In the genomic region with DNA sequence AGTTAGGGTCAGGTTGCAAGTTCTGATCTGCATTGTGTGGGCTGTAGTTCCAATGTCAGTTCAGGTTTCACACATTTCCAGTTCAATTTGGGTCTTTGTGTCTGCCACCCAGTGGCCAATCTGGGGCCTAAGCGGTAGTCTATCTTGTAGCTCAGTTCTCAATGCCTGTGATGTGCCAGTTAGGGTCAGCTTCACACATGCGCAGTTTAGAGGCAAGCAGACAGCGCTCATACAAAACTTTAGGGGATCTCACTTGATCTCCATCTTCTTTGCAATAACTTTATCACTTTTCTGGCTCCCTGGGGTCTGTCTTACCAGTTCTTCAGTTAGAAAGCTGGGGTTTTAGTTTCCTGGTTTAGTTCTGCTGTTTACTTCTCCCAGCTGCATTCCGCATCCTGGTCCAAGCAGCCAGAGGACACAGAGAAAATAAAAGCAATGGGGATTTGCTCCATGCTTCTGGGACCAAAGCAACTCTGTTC, we compare ENCODE assay signal across 8 cellular contexts. TPM values are rescaled to one million over a fixed set of nuclear protein-coding genes. Genes with fewer than 3 reads are reported as not detected.
DNase-seq lines count a peak whose midpoint lies in the region; ATAC-seq, FAIRE-seq and TF ChIP-seq lines count a peak whose summit lies in the region.

No MANE protein-coding gene starts in this region.

- H3K27ac Mint-ChIP-seq in mesothelial cell of epicardium: no peak overlapping the region

- H3K9me3 ChIP-seq in endothelial cell of umbilical vein (replicated peaks; ENCODE audit: control insufficient read depth, insufficient read depth, low read length): no peaks in the 10 kb centered on the region

- H3K9ac ChIP-seq in endothelial cell of umbilical vein (replicated peaks; ENCODE audit: extremely low read depth, insufficient read depth, low read length): no peak overlapping the region

- peak; percentile 64 for DNase-seq in NCI-H82 (lab: John Stamatoyannopoulos, UW)
- DNase-seq in activated CD8-positive, alpha-beta memory T cell treated with anti-CD3 and anti-CD28 coated beads for 24 hours: peak; percentile 69
- peak; percentile 86 for DNase-seq in endothelial cell of umbilical vein (ENCODE audit: low read depth, low spot score)
- peak in 1 of 2 experiments; percentile 39 for DNase-seq in mesothelial cell of epicardium (ENCODE audit: low spot score in 2 of 2, unreplicated experiment in 2 of 2)
- DNase-seq in stimulated activated CD8-positive, alpha-beta memory T cell treated with anti-CD3 and anti-CD28 coated beads, Interleukin-7, amount 100 ng/mL, for 24 hours (ENCODE audit: low read depth): peak; percentile 15

- peak overlapping the region; percentile 31 for H3K4me3 Mint-ChIP-seq in mesothelial cell of epicardium

- H3K27me3 Mint-ChIP-seq in mesothelial cell of epicardium (ENCODE audit: low read depth): no peaks in the 10 kb centered on the region

- no peaks in the 10 kb centered on the region for H3K4me1 ChIP-seq in endothelial cell of umbilical vein (ENCODE audit: control insufficient read depth, extremely low read depth, insufficient read depth, low read length)

- dilution Hi-C loops in endothelial cell of umbilical vein (cut with MboI; ENCODE audit: extremely low pct_ligation_motif_present, low sequenced_read_pairs): no loop called here

- peaks cover 16% of the 10 kb centered on the region for H3K9me3 Mint-ChIP-seq in mesothelial cell of epicardium

- CTCF ChIA-PET in endothelial cell of umbilical vein (lab: Charles Lee): interaction anchor here (0.6 to 1.6 kb wide), 42 partner anchors 8 to 929 kb away, joined by 3 to 121 read pairs (median 4); partner anchors contain the start of genes ZNF24, ZNF397 and ZSCAN30

- POLR2A ChIA-PET in endothelial cell of umbilical vein (lab: Charles Lee): interaction anchor here (1.0 kb wide), 1 partner anchor 115 kb away, joined by 4 read pairs; the partner anchor contains the start of gene ZNF397

- no peaks in the 10 kb centered on the region for H3K79me2 ChIP-seq in endothelial cell of umbilical vein (ENCODE audit: control insufficient read depth, insufficient read depth, low read length)

- H3K27ac ChIP-seq in C4-2B (no peak overlapping the region), endothelial cell of umbilical vein (ENCODE audit: insufficient read depth, low read depth, low read length) (no peak overlapping the region)

- no peak for TF ChIP-seq POLR2A in endothelial cell of umbilical vein (IDR thresholded peaks at IDR 0.05; ENCODE audit: low read depth, low read length)

- no peaks in the 10 kb centered on the region for H3K27me3 ChIP-seq in endothelial cell of umbilical vein (ENCODE audit: control insufficient read depth in 2 of 2, insufficient read depth in 2 of 2, low read length in 2 of 2)

- H2AFZ ChIP-seq in endothelial cell of umbilical vein (ENCODE audit: low read depth, low read length): peak overlapping the region; percentile 79

- no TSS peak for BruUV-seq in endothelial cell of umbilical vein (replicated peaks; lab: Mats Ljungman, UMichigan)

- no peaks in the 10 kb centered on the region for H4K20me1 ChIP-seq in endothelial cell of umbilical vein (replicated peaks; ENCODE audit: control insufficient read depth, extremely low read depth, insufficient read depth, low read length)

- FAIRE-seq in endothelial cell of umbilical vein (lab: Jason Lieb, UNC): peak; percentile 96

- H3K4me3 ChIP-seq in endothelial cell of umbilical vein (replicated peaks in 1 of 3; ENCODE audit: insufficient read depth in 1 of 3, low read depth in 1 of 3, low read length in 3 of 3): no peak overlapping the region

- peaks cover 5% of the 10 kb centered on the region for H3K36me3 Mint-ChIP-seq in mesothelial cell of epicardium

- H3K9me1 ChIP-seq in endothelial cell of umbilical vein (replicated peaks; ENCODE audit: control insufficient read depth, extremely low read depth, insufficient read depth, low read length): no peaks in the 10 kb centered on the region

- intact Hi-C loops in endothelial cell of umbilical vein (cut with micrococcal nuclease): loop anchor here (1.0 to 10.0 kb wide), 3 partner anchors 124 to 490 kb away; no protein-coding TSS in a partner anchor

- H3K36me3 ChIP-seq in endothelial cell of umbilical vein (ENCODE audit: control insufficient read depth in 2 of 2, extremely low read depth in 1 of 2, insufficient read depth in 2 of 2, low read length in 2 of 2): no peaks in the 10 kb centered on the region

- peak overlapping the region; percentile 49 for H3K4me2 ChIP-seq in endothelial cell of umbilical vein (ENCODE audit: insufficient read depth, low read length)

- peak; percentile 78 for TF ChIP-seq CTCF in C4-2B (conservative IDR thresholded peaks at IDR 0.05)
- peak; percentile 81 to 82 for TF ChIP-seq CTCF in endothelial cell of umbilical vein (IDR thresholded peaks at IDR 0.05; ENCODE audit: extremely low read depth in 1 of 2, insufficient read depth in 1 of 2, low read depth in 1 of 2, low read length in 2 of 2)
- TF ChIP-seq CTCF in mesothelial cell of epicardium (IDR thresholded peaks at IDR 0.05; ENCODE audit: unreplicated experiment): no peak

- ATAC-seq in GM19351 (IDR thresholded peaks at IDR 0.05; ENCODE audit: unreplicated experiment) (peak; percentile 100), HG03457 (IDR thresholded peaks at IDR 0.05; ENCODE audit: unreplicated experiment) (peak; percentile 77)

- H3K4me1 Mint-ChIP-seq in mesothelial cell of epicardium: no peaks in the 10 kb centered on the region

TF ChIP-seq in endothelial cell of umbilical vein, 7 proteins besides CTCF, POLR2A, EP300 and RAD21:
- TF ChIP-seq EZH2 (IDR thresholded peaks at IDR 0.05; ENCODE audit: borderline replicate concordance, low read depth, low read length, severe bottlenecking): no peak
- no peak for TF ChIP-seq MYC (IDR thresholded peaks at IDR 0.05; ENCODE audit: low read depth, low read length)
- TF ChIP-seq GATA2 (IDR thresholded peaks at IDR 0.05; ENCODE audit: insufficient read depth, insufficient read length, low read depth, low read length): no peak
- no peak for TF ChIP-seq MAX (IDR thresholded peaks at IDR 0.05; ENCODE audit: insufficient read depth, insufficient read length)
- no peak for TF ChIP-seq FOS (IDR thresholded peaks at IDR 0.05; ENCODE audit: borderline replicate concordance, insufficient read depth, low read length)
- TF ChIP-seq POLR2AphosphoS5 (IDR thresholded peaks at IDR 0.05; ENCODE audit: insufficient read depth, low read depth, low read length): no peak
- TF ChIP-seq JUN (IDR thresholded peaks at IDR 0.05; ENCODE audit: borderline replicate concordance, insufficient read depth, insufficient read length, low read depth): no peak

RNA-seq across cellular contexts. Expression of gene ZNF24, which starts 11.0 kb away (rescaled TPM):
- total RNA-seq in endothelial cell of umbilical vein (38.6 and 40.2 TPM in 2 replicates), mesothelial cell of epicardium (55.3 to 61.4 TPM (median 58.0 TPM) in 3 replicates)
- 7.0 and 10.3 TPM in 2 replicates for polyA plus RNA-seq in endothelial cell of umbilical vein
- 9.7 and 9.8 TPM in 2 replicates for polyA plus RNA-seq in endothelial cell of umbilical vein (2011; cell fraction: cytosol; rRNA removed)
- 22.2 and 26.8 TPM in 2 replicates for polyA plus RNA-seq in endothelial cell of umbilical vein (2011; cell fraction: nucleus; rRNA removed)
- polyA plus RNA-seq in endothelial cell of umbilical vein (2012): 15.9 and 23.1 TPM in 2 replicates
- 34.9 and 43.1 TPM in 2 replicates for polyA minus RNA-seq in endothelial cell of umbilical vein
- 14.1 TPM for polyA minus RNA-seq in endothelial cell of umbilical vein (2011; cell fraction: cytosol; rRNA and poly(A)+ RNA removed)
- 24.6 and 35.3 TPM in 2 replicates for polyA minus RNA-seq in endothelial cell of umbilical vein (2011; cell fraction: nucleus; rRNA and poly(A)+ RNA removed)

RNA-seq across cellular contexts. Expression of gene ZNF396, which starts 22.0 kb away (rescaled TPM):
- total RNA-seq in endothelial cell of umbilical vein: 0.44 and 0.72 TPM in 2 replicates
- polyA plus RNA-seq in endothelial cell of umbilical vein: 0.14 and 0.28 TPM in 2 replicates
- 0.25 and 0.27 TPM in 2 replicates for polyA plus RNA-seq in endothelial cell of umbilical vein (2011; cell fraction: cytosol; rRNA removed)
- 0.42 and 0.90 TPM in 2 replicates for polyA plus RNA-seq in endothelial cell of umbilical vein (2011; cell fraction: nucleus; rRNA removed)
- polyA plus RNA-seq in endothelial cell of umbilical vein (2012): 0.27 and 0.52 TPM in 2 replicates
- 0.68 and 0.98 TPM in 2 replicates for polyA minus RNA-seq in endothelial cell of umbilical vein
- not detected for polyA minus RNA-seq in endothelial cell of umbilical vein (2011; cell fraction: cytosol; rRNA and poly(A)+ RNA removed)
- polyA minus RNA-seq in endothelial cell of umbilical vein (2011; cell fraction: nucleus; rRNA and poly(A)+ RNA removed): 0.43 and 0.58 TPM in 2 replicates
- 1.2 to 1.8 TPM (median 1.6 TPM) in 3 replicates for total RNA-seq in mesothelial cell of epicardium
